Comparison of ENCODE assay signal across 25 cellular contexts in genomic region chr14:97776890-97777564, GRCh38.
DNase-seq lines count a peak whose midpoint lies in the region; ATAC-seq and TF ChIP-seq lines count a peak whose summit lies in the region.
"Had no signal": no experiment of that assay in that cellular context is flagged by ENCODE, and none has a peak within 500 bp of the region (broad histone marks: within the 10 kb centered on the region; RNA-seq: fewer than 3 reads in every experiment).

No MANE protein-coding gene starts in this region.

- H2AFZ ChIP-seq in smooth muscle cell (ENCODE audit: low read depth) = no peak overlapping the region
- H2AFZ ChIP-seq: hepatocyte had no signal

- H3K27ac ChIP-seq in CD4-positive, alpha-beta T cell (ENCODE audit: low read depth, low read length) = no peak overlapping the region
- peak overlapping the region; percentile 48 for H3K27ac ChIP-seq in smooth muscle cell (ENCODE audit: low read depth)
- H3K27ac ChIP-seq: hepatocyte, SK-N-MC, testis, vagina had no signal

- no peak overlapping the region for H3K4me2 ChIP-seq in smooth muscle cell
- H3K4me2 ChIP-seq: hepatocyte had no signal

- peaks cover 37% of the 10 kb centered on the region for H3K4me1 Mint-ChIP-seq in CD4-positive, alpha-beta T cell (ENCODE audit: low read depth)
- peaks cover 14 to 15% of the 10 kb centered on the region in 2 donors for H3K4me1 Mint-ChIP-seq in effector memory CD8-positive, alpha-beta T cell (ENCODE audit: low read depth in 2 of 2)
- H3K4me1 Mint-ChIP-seq: activated B cell treated with CpG ODN at 0.5 μM for 24 hours, memory B cell had no signal

- no peaks in the 10 kb centered on the region for H3K36me3 ChIP-seq in smooth muscle cell (ENCODE audit: low read depth)
- H3K36me3 ChIP-seq: vagina had no signal

- no peaks in the 10 kb centered on the region for H4K20me1 ChIP-seq in smooth muscle cell (ENCODE audit: low read depth)

- 0 out of 2 replicates have a peak overlapping the region, but pooled peaks have one; percentile 9 for H3K4me3 ChIP-seq in Jurkat, Clone E6-1 (ENCODE audit: low read length)
- no peak overlapping the region for H3K4me3 ChIP-seq in smooth muscle cell
- H3K4me3 ChIP-seq: hepatocyte, SK-N-MC, testis, vagina had no signal

- CTCF ChIA-PET in CD4-positive, alpha-beta T cell (lab: Charles Lee) = interaction anchor here (1.6 kb wide), 1 partner anchor 64 kb away, joined by 4 read pairs; no protein-coding TSS in a partner anchor

- no peaks in the 10 kb centered on the region for H3K9me3 ChIP-seq in CD4-positive, alpha-beta T cell (ENCODE audit: control insufficient read depth, low read length)
- no peaks in the 10 kb centered on the region for H3K9me3 ChIP-seq in smooth muscle cell (replicated peaks; ENCODE audit: low read depth)
- H3K9me3 ChIP-seq: testis, vagina had no signal

- no peaks in the 10 kb centered on the region for H3K27me3 Mint-ChIP-seq in CD4-positive, alpha-beta T cell
- no peaks in the 10 kb centered on the region for H3K27me3 Mint-ChIP-seq in effector memory CD8-positive, alpha-beta T cell
- H3K27me3 Mint-ChIP-seq: activated B cell treated with CpG ODN at 0.5 μM for 24 hours; central memory CD8-positive, alpha-beta T cell; dendritic cell treated with granulocyte-macrophage colony-stimulating factor and Interleukin-4, amounts not matched to agents 40 ng/mL and 50 ng/mL, for 4 days; memory B cell; stimulated activated naive CD8-positive, alpha-beta T cell treated with anti-CD3 and anti-CD28 coated beads, Interleukin-15, Interleukin-2, amounts not matched to agents 100 ng/mL and 50 ng/mL, for 24 hours had no signal

- no peak overlapping the region for H3K9ac ChIP-seq in smooth muscle cell (ENCODE audit: low read depth)

- H3K27me3 ChIP-seq in CD4-positive, alpha-beta T cell (ENCODE audit: control insufficient read depth, insufficient read depth, low read length) = no peaks in the 10 kb centered on the region
- H3K27me3 ChIP-seq in smooth muscle cell (ENCODE audit: low read depth) = no peaks in the 10 kb centered on the region
- H3K27me3 ChIP-seq: hepatocyte, testis, vagina had no signal

- H3K9me3 Mint-ChIP-seq in CD4-positive, alpha-beta T cell = no peaks in the 10 kb centered on the region
- H3K9me3 Mint-ChIP-seq in effector memory CD8-positive, alpha-beta T cell = no peaks in the 10 kb centered on the region
- H3K9me3 Mint-ChIP-seq: central memory CD8-positive, alpha-beta T cell; dendritic cell treated with granulocyte-macrophage colony-stimulating factor and Interleukin-4, amounts not matched to agents 40 ng/mL and 50 ng/mL, for 4 days had no signal

- no peaks in the 10 kb centered on the region for H3K79me2 ChIP-seq in smooth muscle cell (ENCODE audit: low read depth)
- H3K79me2 ChIP-seq: hepatocyte had no signal

- peak; percentile 71 for ATAC-seq in CD4-positive, alpha-beta T cell (ENCODE audit: poor library complexity)
- ATAC-seq in effector memory CD8-positive, alpha-beta T cell (replicated peaks) = peak; percentile 49

- POLR2A ChIA-PET in CD4-positive, alpha-beta T cell (lab: Charles Lee) = interaction anchor here (0.7 to 2.2 kb wide), 3 partner anchors 50 to 174 kb away, joined by 3 to 6 read pairs (median 3); no protein-coding TSS in a partner anchor

- intact Hi-C loops in CD4-positive, alpha-beta T cell (cut with DNase I, micrococcal nuclease) = loop anchor here (1.0 to 5.0 kb wide), 5 partner anchors 55 to 600 kb away; no protein-coding TSS in a partner anchor

- H3F3A ChIP-seq in smooth muscle cell (ENCODE audit: low read depth) = no peaks in the 10 kb centered on the region

- peak overlapping the region; percentile 31 for H3K27ac Mint-ChIP-seq in CD4-positive, alpha-beta T cell
- H3K27ac Mint-ChIP-seq in effector memory CD8-positive, alpha-beta T cell = peak overlapping the region; percentile 19 to 90
- H3K27ac Mint-ChIP-seq: activated B cell treated with CpG ODN at 0.5 μM for 24 hours; dendritic cell treated with granulocyte-macrophage colony-stimulating factor and Interleukin-4, amounts not matched to agents 40 ng/mL and 50 ng/mL, for 4 days; memory B cell; stimulated activated naive CD8-positive, alpha-beta T cell treated with anti-CD3 and anti-CD28 coated beads, Interleukin-15, Interleukin-2, amounts not matched to agents 100 ng/mL and 50 ng/mL, for 24 hours had no signal

- WGBS in smooth muscle cell (ENCODE audit: low lambda C conversion rate) = 46% methylated on average over 5 of the region's 5 CpGs

- no peak for DNase-seq in CD4-positive, alpha-beta T cell
- DNase-seq in Jurkat, Clone E6-1 (ENCODE audit: low read depth, low spot score) = peak; percentile 90
- DNase-seq in effector memory CD8-positive, alpha-beta T cell = no peak
- DNase-seq in smooth muscle cell (lab: John Stamatoyannopoulos, UW; ENCODE audit: unreplicated experiment) = no peak
- no peak for DNase-seq in globus pallidus (ENCODE audit: low spot score)
- DNase-seq in anterior cingulate cortex (lab: John Stamatoyannopoulos, UW) = no peak
- DNase-seq in hypothalamus (lab: John Stamatoyannopoulos, UW) = no peak
- DNase-seq: activated B cell treated with CpG ODN at 0.5 μM for 24 hours; activated CD4-positive, alpha-beta T cell treated with anti-CD3 and anti-CD28 coated beads, Interleukin-2, amount 50 U/mL, for 4 hours; activated naive CD4-positive, alpha-beta T cell treated with Interleukin-2 at 50 U/mL for 16 hours; GOT3; NCI-H1417 treated with DMSO at 0.1 percent for 48 hours; NCI-H2081; NCI-H2227 treated with DMSO at 0.1 percent for 48 hours; NCI-H526; NK-92 treated with Interleukin-12 subunit alpha and Interleukin-12 subunit beta, amount 100 ng/mL, for 24 hours; small intestine; testis had no signal

- peak overlapping the region; percentile 43 for H3K4me3 Mint-ChIP-seq in CD4-positive, alpha-beta T cell
- peak overlapping the region in 1 of 2 donors; percentile 29 for H3K4me3 Mint-ChIP-seq in effector memory CD8-positive, alpha-beta T cell
- H3K4me3 Mint-ChIP-seq: activated B cell treated with CpG ODN at 0.5 μM for 24 hours; central memory CD8-positive, alpha-beta T cell; dendritic cell treated with granulocyte-macrophage colony-stimulating factor and Interleukin-4, amounts not matched to agents 40 ng/mL and 50 ng/mL, for 4 days; memory B cell; stimulated activated naive CD8-positive, alpha-beta T cell treated with anti-CD3 and anti-CD28 coated beads, Interleukin-15, Interleukin-2, amounts not matched to agents 100 ng/mL and 50 ng/mL, for 24 hours had no signal

- H3K4me1 ChIP-seq in smooth muscle cell (ENCODE audit: low read depth) = no peaks in the 10 kb centered on the region
- H3K4me1 ChIP-seq: testis, vagina had no signal

- H3K36me3 Mint-ChIP-seq in CD4-positive, alpha-beta T cell (ENCODE audit: low read depth) = no peaks in the 10 kb centered on the region
- peaks cover 4% of the 10 kb centered on the region for H3K36me3 Mint-ChIP-seq in effector memory CD8-positive, alpha-beta T cell (ENCODE audit: insufficient read depth)
- H3K36me3 Mint-ChIP-seq: memory B cell had no signal

- no peak for TF ChIP-seq CTCF in CD4-positive, alpha-beta T cell (IDR thresholded peaks at IDR 0.05)
- TF ChIP-seq CTCF in smooth muscle cell (IDR thresholded peaks at IDR 0.05; ENCODE audit: borderline replicate concordance, insufficient read depth, poor library complexity, severe bottlenecking) = no peak
